Comparison of ENCODE assay signal across 1 cellular context in genomic region chr6:63598251-63599036, GRCh38.
A peak's percentile ranks its signal among the peaks of the same experiment; 100 is the strongest.
TF ChIP-seq lines count a peak whose summit lies in the region.

No MANE protein-coding gene starts in this region.

TF ChIP-seq in HepG2, 621 proteins besides CTCF, POLR2A, EP300 and RAD21 (continued from another document and continues in another):
- peak; percentile 79; the same call in 1 of the 2 replicates for TF ChIP-seq ZNF318 (CRISPR knock-in tag; IDR thresholded peaks at IDR 0.05)
- no peak for TF ChIP-seq NFRKB (IDR thresholded peaks at IDR 0.05)
- no peak for TF ChIP-seq MAFK (conservative IDR thresholded peaks at IDR 0.05 in 1 of 2, IDR thresholded peaks at IDR 0.05 in 1 of 2; ENCODE audit: low read length in 2 of 2)
- TF ChIP-seq TAF15 (IDR thresholded peaks at IDR 0.05; ENCODE audit: low read depth, low read length, poor library complexity, severe bottlenecking) = no peak
- no peak for TF ChIP-seq ZNF75D (CRISPR knock-in tag; IDR thresholded peaks at IDR 0.05; ENCODE audit: borderline replicate concordance)
- peak; percentile 100 for TF ChIP-seq ZNF574 (CRISPR knock-in tag; IDR thresholded peaks at IDR 0.05)
- 0 out of 2 replicates have a peak, but pooled peaks have one; percentile 29 for TF ChIP-seq RXRA (CRISPR knock-in tag; IDR thresholded peaks at IDR 0.05)
- no peak for TF ChIP-seq ZNF674 (CRISPR knock-in tag; IDR thresholded peaks at IDR 0.05; ENCODE audit: low read depth)
- no peak for TF ChIP-seq RERE (CRISPR knock-in tag; IDR thresholded peaks at IDR 0.05; ENCODE audit: low read depth)
- peak; percentile 81 for TF ChIP-seq IKZF4 (CRISPR knock-in tag; IDR thresholded peaks at IDR 0.05; ENCODE audit: borderline replicate concordance, low read depth, not compliant biosample characterization)
- no peak for TF ChIP-seq SP4 (CRISPR knock-in tag; IDR thresholded peaks at IDR 0.05)
- no peak for TF ChIP-seq DMAP1 (CRISPR knock-in tag; IDR thresholded peaks at IDR 0.05)
- TF ChIP-seq ATF4 (CRISPR knock-in tag; IDR thresholded peaks at IDR 0.05) = peak in 1 of 2 experiments; percentile 34; a peak in 1 of 4 replicates
- TF ChIP-seq FOSL2 (CRISPR knock-in tag; IDR thresholded peaks at IDR 0.05) = peak; percentile 65
- no peak for TF ChIP-seq ZNF451 (CRISPR knock-in tag; IDR thresholded peaks at IDR 0.05)
- TF ChIP-seq ZNF224 (CRISPR knock-in tag; IDR thresholded peaks at IDR 0.05) = no peak
- peak; percentile 78 for TF ChIP-seq KDM2A (CRISPR knock-in tag; IDR thresholded peaks at IDR 0.05; ENCODE audit: borderline replicate concordance, low read depth)
- TF ChIP-seq ZC3H13 (CRISPR knock-in tag; IDR thresholded peaks at IDR 0.05) = 0 out of 2 replicates have a peak, but pooled peaks have one; percentile 45
- TF ChIP-seq CBX5 (CRISPR knock-in tag; IDR thresholded peaks at IDR 0.05; ENCODE audit: borderline replicate concordance) = peak; percentile 84
- TF ChIP-seq SNAPC4 (CRISPR knock-in tag; IDR thresholded peaks at IDR 0.05) = 0 out of 2 replicates have a peak, but pooled peaks have one; percentile 24
- TF ChIP-seq ZNF274 (CRISPR knock-in tag; IDR thresholded peaks at IDR 0.05) = 0 out of 2 replicates have a peak, but pooled peaks have one; percentile 59
- TF ChIP-seq SRSF4 (IDR thresholded peaks at IDR 0.05; ENCODE audit: low read depth, low read length, poor library complexity, severe bottlenecking) = no peak
- TF ChIP-seq GPN1 (CRISPR knock-in tag; IDR thresholded peaks at IDR 0.05; ENCODE audit: borderline replicate concordance) = no peak
- TF ChIP-seq ATF6 (CRISPR knock-in tag; conservative IDR thresholded peaks at IDR 0.05) = no peak
- no peak for TF ChIP-seq ZNF816 (CRISPR knock-in tag; IDR thresholded peaks at IDR 0.05; ENCODE audit: borderline replicate concordance)
- TF ChIP-seq ZNF18 (CRISPR knock-in tag; IDR thresholded peaks at IDR 0.05; ENCODE audit: insufficient replicate concordance) = no peak
